24 cellular contexts compared by ENCODE assay signal in the genomic region with DNA sequence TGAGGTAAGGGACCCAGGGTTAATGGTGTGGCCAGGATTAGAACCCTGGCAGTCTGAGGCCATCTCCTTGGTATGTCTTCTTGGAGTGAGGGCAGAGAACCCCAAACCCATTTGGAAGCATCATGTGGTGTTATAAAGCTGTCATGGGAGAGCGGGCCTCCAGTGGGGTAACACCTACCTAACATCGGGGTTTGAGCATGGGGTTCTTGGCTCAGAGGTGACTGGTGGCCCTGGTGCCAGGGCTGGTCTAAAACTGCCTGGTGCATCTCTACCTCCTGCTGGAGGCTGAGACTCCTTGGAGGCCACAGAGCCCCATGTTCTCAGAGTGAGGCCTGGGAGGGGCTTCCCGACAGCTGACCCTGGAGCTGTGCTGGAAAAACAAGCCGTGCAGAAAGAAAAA. TPM values are rescaled to one million over a fixed set of nuclear protein-coding genes. Genes with fewer than 3 reads are reported as not detected.
A peak's percentile ranks its signal among the peaks of the same experiment; 100 is the strongest.
DNase-seq lines count a peak whose midpoint lies in the region; ATAC-seq, FAIRE-seq and TF ChIP-seq lines count a peak whose summit lies in the region.
"Had no signal": no experiment of that assay in that cellular context is flagged by ENCODE, and none has a peak within 500 bp of the region (broad histone marks: within the 10 kb centered on the region; RNA-seq: fewer than 3 reads in every experiment).

No MANE protein-coding gene starts in this region.

- H3K4me1 Mint-ChIP-seq in activated T-cell treated with anti-CD3 and anti-CD28 coated beads, Interleukin-2, amount 50 U/mL, for 4 hours (ENCODE audit: low read depth), result peaks cover 20% of the 10 kb centered on the region

- intact Hi-C loops in sigmoid colon (cut with DNase I), result no loop called here

- no peak for TF ChIP-seq CTCF in sigmoid colon (IDR thresholded peaks at IDR 0.05)

- H3K4me1 ChIP-seq in sigmoid colon (peaks cover 0 to 46% (median 37%) of the 10 kb centered on the region in 4 donors), small intestine (ENCODE audit: control insufficient read depth in 2 of 2, insufficient read depth in 1 of 2, low read depth in 1 of 2, low read length in 1 of 2) (peaks cover 3 to 5% of the 10 kb centered on the region in 2 donors)
- H3K4me1 ChIP-seq: SJCRH30 had no signal

- peak; percentile 6 to 11 for DNase-seq in activated T-cell treated with anti-CD3 and anti-CD28 coated beads, Interleukin-2, amount 50 U/mL, for 48 hours
- no peak for DNase-seq in activated T-cell treated with anti-CD3 and anti-CD28 coated beads, Interleukin-2, amount 50 U/mL, for 4 hours
- DNase-seq in mesenteric fat pad (ENCODE audit: low spot score) (peak; percentile 43), sigmoid colon (peak; percentile 37), small intestine (no peak), SW 1271 (lab: John Stamatoyannopoulos, UW) (no peak)
- DNase-seq: AML-193; CD4-positive, alpha-beta T cell; GM23248; H7; Karpas-422; NCI-H1417; NCI-H1694; NCI-H2029 treated with DMSO at 0.1 percent for 48 hours; NCI-H2227 treated with DMSO at 0.1 percent for 48 hours; PC-9; SJCRH30 had no signal

- H3K36me3 ChIP-seq in sigmoid colon (no peaks in the 10 kb centered on the region), small intestine (ENCODE audit: control insufficient read depth in 2 of 2, insufficient read depth in 2 of 2, low read length in 2 of 2) (no peaks in the 10 kb centered on the region)
- H3K36me3 ChIP-seq: BLaER1 treated with 17β-estradiol and CSF1 and Interleukin-3, amounts not matched to agents 10 nM and 100 nM; SJCRH30 had no signal

- TF ChIP-seq POLR2A in sigmoid colon (IDR thresholded peaks at IDR 0.05), result no peak

- H3K4me3 Mint-ChIP-seq in activated T-cell treated with anti-CD3 and anti-CD28 coated beads, Interleukin-2, amount 50 U/mL, for 4 hours, result no peak overlapping the region
- H3K4me3 Mint-ChIP-seq: CD4-positive, alpha-beta T cell had no signal

- H3K4me3 ChIP-seq in sigmoid colon (no peak overlapping the region), small intestine (ENCODE audit: low read depth in 1 of 2, low read length in 2 of 2) (no peak overlapping the region)
- H3K4me3 ChIP-seq: A549; BLaER1 treated with 17β-estradiol and CSF1 and Interleukin-3, amounts not matched to agents 10 nM and 100 nM; GM23248; PC-9; SJCRH30 had no signal

- TF ChIP-seq EP300 in sigmoid colon (IDR thresholded peaks at IDR 0.05), result no peak

- no peaks in the 10 kb centered on the region for H3K9me3 Mint-ChIP-seq in activated T-cell treated with anti-CD3 and anti-CD28 coated beads, Interleukin-2, amount 50 U/mL, for 4 hours
- H3K9me3 Mint-ChIP-seq: CD4-positive, alpha-beta T cell had no signal

- WGBS in sigmoid colon, 2 donors, result 93 to 94% methylated on average over 4 of the region's 4 CpGs
- 88 to 95% (median 95%) methylated on average over 4 of the region's 4 CpGs for WGBS in small intestine, 3 donors

- FAIRE-seq in small intestine (lab: Jason Lieb, UNC), result no peak
- FAIRE-seq: A549, D721Med, GM18507, HepG2 had no signal

- no peaks in the 10 kb centered on the region for H3K9me3 ChIP-seq in sigmoid colon
- no peaks in the 10 kb centered on the region for H3K9me3 ChIP-seq in small intestine (ENCODE audit: control insufficient read depth, low read depth)
- H3K9me3 ChIP-seq: A549, SJCRH30 had no signal

- H3K27me3 Mint-ChIP-seq in activated T-cell treated with anti-CD3 and anti-CD28 coated beads, Interleukin-2, amount 50 U/mL, for 4 hours (ENCODE audit: low read depth), result no peaks in the 10 kb centered on the region

- ATAC-seq in activated T-cell treated with anti-CD3 and anti-CD28 coated beads, Interleukin-2, amount 50 U/mL, for 4 hours, result no peak
- ATAC-seq in SK-N-SH treated with all-trans-retinoic acid at 6 μM for 48 hours, result no peak
- ATAC-seq: A549, HepG2, Right ventricle myocardium inferior had no signal

- no peak overlapping the region for H3K27ac ChIP-seq in sigmoid colon
- H3K27ac ChIP-seq in small intestine (ENCODE audit: low read depth in 1 of 2, low read length in 1 of 2), result no peak overlapping the region
- H3K27ac ChIP-seq: A549; BLaER1 treated with 17β-estradiol and CSF1 and Interleukin-3, amounts not matched to agents 10 nM and 100 nM; GM23248; PC-9; SJCRH30 had no signal

- H3K27me3 ChIP-seq in sigmoid colon (no peaks in the 10 kb centered on the region), small intestine (ENCODE audit: control insufficient read depth in 2 of 2, insufficient read depth in 2 of 2, low read length in 2 of 2) (no peaks in the 10 kb centered on the region)
- H3K27me3 ChIP-seq: BLaER1 treated with 17β-estradiol and CSF1 and Interleukin-3, amounts not matched to agents 10 nM and 100 nM; SJCRH30 had no signal

- no peaks in the 10 kb centered on the region for H3K36me3 Mint-ChIP-seq in activated T-cell treated with anti-CD3 and anti-CD28 coated beads, Interleukin-2, amount 50 U/mL, for 4 hours (ENCODE audit: insufficient read depth)

TF ChIP-seq in SK-N-SH treated with all-trans-retinoic acid at 6 μM for 48 hours, 23 proteins besides CTCF, POLR2A, EP300 and RAD21:
- no peak for TF ChIP-seq TCF4 (CRISPR knock-in tag; IDR thresholded peaks at IDR 0.05; ENCODE audit: borderline replicate concordance)
- no peak for TF ChIP-seq GLIS3 (CRISPR knock-in tag; IDR thresholded peaks at IDR 0.05)
- no peak for TF ChIP-seq CSDC2 (CRISPR knock-in tag; IDR thresholded peaks at IDR 0.05)
- TF ChIP-seq RARB (CRISPR knock-in tag; IDR thresholded peaks at IDR 0.05), result no peak
- TF ChIP-seq ZNF565 (CRISPR knock-in tag; conservative IDR thresholded peaks at IDR 0.05; ENCODE audit: low read depth), result no peak
- no peak for TF ChIP-seq ZNF70 (CRISPR knock-in tag; IDR thresholded peaks at IDR 0.05)
- no peak for TF ChIP-seq BACH2 (CRISPR knock-in tag; IDR thresholded peaks at IDR 0.05; ENCODE audit: borderline replicate concordance)

RNA-seq across cellular contexts. Expression of a gene that starts 4.5 kb away (rescaled TPM):
- total RNA-seq in activated T-cell treated with anti-CD3 and anti-CD28 coated beads, Interleukin-2, amount 50 U/mL, for 4 hours, result 1 to 10 TPM; 6.0 to 8.5 (median 6.8) TPM
- 11.2 TPM for total RNA-seq in mesenteric fat pad
- total RNA-seq in sigmoid colon, result 10 to 100 TPM; 12.7 to 23.2 (median 20.7) TPM
- 1 to 10 TPM in 2 of 3 donors, under 1 TPM in 1; 0.92 to 4.3 (median 1.8) TPM for polyA plus RNA-seq in sigmoid colon
- polyA plus RNA-seq in small intestine, result 1 to 10 TPM in 2 of 3 donors, under 1 TPM in 1; 0.45 to 4.8 (median 1.6) TPM

Comparison
In these comparisons a context has a peak if more than half of its experiments do, and no peak if none do; other contexts are left out.
1. DNase-seq: peak in activated T-cell treated with anti-CD3 and anti-CD28 coated beads, Interleukin-2, amount 50 U/mL, for 48 hours (2 of 2), mesenteric fat pad (single experiment) and sigmoid colon (single experiment); none in activated T-cell treated with anti-CD3 and anti-CD28 coated beads, Interleukin-2, amount 50 U/mL, for 4 hours (single experiment), small intestine (single experiment) and SW 1271 (0 of 2).